ENCODE assay signal across 11 cellular contexts in the genomic region with DNA sequence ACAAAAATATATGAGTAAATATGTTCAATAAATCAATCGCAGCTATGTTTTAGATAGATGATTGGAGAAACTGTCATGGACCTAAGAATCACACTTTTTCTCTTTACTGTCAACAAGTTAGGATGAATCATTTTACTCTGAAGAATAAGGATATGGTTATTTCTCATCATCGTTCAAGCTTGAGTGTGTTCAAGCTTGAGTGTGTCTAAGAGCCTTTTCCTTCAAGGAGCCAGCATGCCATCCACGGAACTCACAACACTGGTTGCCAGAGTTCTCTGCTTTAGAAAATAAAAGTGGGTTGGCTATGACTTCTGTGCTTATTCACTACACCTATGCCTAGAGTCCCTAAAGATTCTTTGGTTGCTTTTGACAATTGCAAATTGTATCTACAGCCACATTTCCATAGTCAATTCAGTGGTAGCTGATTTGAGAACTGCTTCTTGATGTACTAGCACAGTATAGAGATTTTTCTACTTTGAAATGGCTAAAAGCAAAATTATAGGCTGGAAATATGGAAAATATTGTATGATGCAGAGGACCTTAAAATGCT. TPM values are rescaled to one million over a fixed set of nuclear protein-coding genes. Genes with fewer than 3 reads are reported as not detected.
A peak's percentile ranks its signal among the peaks of the same experiment; 100 is the strongest.
DNase-seq lines count a peak whose midpoint lies in the region; ATAC-seq and TF ChIP-seq lines count a peak whose summit lies in the region.
"Had no signal": no experiment of that assay in that cellular context is flagged by ENCODE, and none has a peak within 500 bp of the region (broad histone marks: within the 10 kb centered on the region; RNA-seq: fewer than 3 reads in every experiment).

No MANE protein-coding gene starts in this region.

- H3K36me3 ChIP-seq in Karpas-422 (ENCODE audit: insufficient read depth, low read length) (no peaks in the 10 kb centered on the region), psoas muscle (ENCODE audit: insufficient read depth in 1 of 2, low read depth in 1 of 2) (no peaks in the 10 kb centered on the region)

- H2AFZ ChIP-seq in Karpas-422 (ENCODE audit: low read length), result peak overlapping the region; percentile 83; the same call in 1 of the 2 replicates

- H3K4me3 ChIP-seq in Karpas-422 (ENCODE audit: low read length), result no peak overlapping the region
- peak overlapping the region; percentile 63 for H3K4me3 ChIP-seq in psoas muscle

- no peak overlapping the region for H3K9ac ChIP-seq in Karpas-422 (ENCODE audit: low read length)

- DNase-seq in G401 (ENCODE audit: low spot score) (peak; percentile 37), Karpas-422 (no peak), psoas muscle (no peak), DMS53 (lab: John Stamatoyannopoulos, UW) (no peak)
- DNase-seq in central memory CD8-positive, alpha-beta T cell (ENCODE audit: low spot score in 2 of 2), result no peak
- no peak for DNase-seq in stimulated activated CD4-positive, alpha-beta T cell treated with anti-CD3 and anti-CD28 coated beads, Interleukin-4, amount 100 ng/mL, for 24 hours
- DNase-seq: DMS79 treated with DMSO at 0.1 percent for 48 hours had no signal

- H3K4me2 ChIP-seq in Karpas-422 (ENCODE audit: low read depth, low read length, poor library complexity, severe bottlenecking), result peak overlapping the region; percentile 66

- H4K20me1 ChIP-seq in Karpas-422 (ENCODE audit: insufficient read depth, low read depth, low read length), result no peaks in the 10 kb centered on the region

- peaks cover 7% of the 10 kb centered on the region for H3K4me1 Mint-ChIP-seq in central memory CD8-positive, alpha-beta T cell

- no peaks in the 10 kb centered on the region for H3K27me3 ChIP-seq in Karpas-422 (ENCODE audit: low read length)
- H3K27me3 ChIP-seq in psoas muscle (ENCODE audit: insufficient read depth in 3 of 3, low read length in 2 of 3), result no peaks in the 10 kb centered on the region

- H3K9me3 Mint-ChIP-seq in central memory CD8-positive, alpha-beta T cell, result no peaks in the 10 kb centered on the region

- ATAC-seq in central memory CD8-positive, alpha-beta T cell (replicated peaks; ENCODE audit: extremely low read depth, poor library complexity, severe bottlenecking), result no peak
- ATAC-seq in psoas muscle (peak in 1 of 4 donors; percentile 37), GM19397 (IDR thresholded peaks at IDR 0.05; ENCODE audit: unreplicated experiment) (no peak)

- no peaks in the 10 kb centered on the region for H3K36me3 Mint-ChIP-seq in central memory CD8-positive, alpha-beta T cell (ENCODE audit: insufficient read depth)

- H3K27me3 Mint-ChIP-seq in central memory CD8-positive, alpha-beta T cell, result no peaks in the 10 kb centered on the region

- peak overlapping the region; percentile 72 for H3K4me3 Mint-ChIP-seq in central memory CD8-positive, alpha-beta T cell

- 62 to 76% (median 68%) methylated on average over 3 of the region's 3 CpGs for WGBS in psoas muscle, 3 donors

- H3K27ac ChIP-seq in Karpas-422 (ENCODE audit: low read length) (no peak overlapping the region), psoas muscle (peak overlapping the region; percentile 46)

- no peaks in the 10 kb centered on the region for H3K9me3 ChIP-seq in Karpas-422 (ENCODE audit: low read length)
- H3K9me3 ChIP-seq in psoas muscle, result no peaks in the 10 kb centered on the region

- no peak overlapping the region for H3K27ac Mint-ChIP-seq in central memory CD8-positive, alpha-beta T cell (ENCODE audit: low read depth)

- in situ Hi-C loops in G401 (cut with HindIII; ENCODE audit: low sequenced_read_pairs), result no loop called here

- TF ChIP-seq CTCF in psoas muscle (IDR thresholded peaks at IDR 0.05), result no peak

- intact Hi-C loops in psoas muscle (cut with DNase I), result loop anchor here (5.0 to 10.0 kb wide), 2 partner anchors 143 to 150 kb away; partner anchors contain the start of gene MYCBP2 (in 1 of the 2)

- H3K9me2 ChIP-seq in Karpas-422 (replicated peaks; ENCODE audit: insufficient read depth, low read length), result no peaks in the 10 kb centered on the region

- H3K4me1 ChIP-seq in Karpas-422 (ENCODE audit: low read length) (peaks cover 13% of the 10 kb centered on the region), psoas muscle (peaks cover 7% of the 10 kb centered on the region)

- no peaks in the 10 kb centered on the region for H3K79me2 ChIP-seq in Karpas-422 (ENCODE audit: low read length)

RNA-seq across cellular contexts. Expression of gene SCEL, which starts 58.1 kb away (rescaled TPM):
- not detected in 2 replicates for total RNA-seq in G401 (2014; rRNA removed; shearing (Covaris generic))
- total RNA-seq in Karpas-422 (2014; rRNA removed; shearing (Covaris generic); ENCODE audit: low replicate concordance), result not detected in 2 replicates
- not detected for total RNA-seq in psoas muscle
- under 1 TPM in 2 of 3 donors, not detected in 1; 0.04 TPM for polyA plus RNA-seq in psoas muscle
- total RNA-seq: H7, Right ventricle myocardium superior, WTC11 had no signal
